30 cellular contexts compared by ENCODE assay signal in genomic region chr2:239537633-239538356, GRCh38.
"Had no signal": no experiment of that assay in that cellular context is flagged by ENCODE, and none has a peak within 500 bp of the region (broad histone marks: within the 10 kb centered on the region; RNA-seq: fewer than 3 reads in every experiment).

No MANE protein-coding gene starts in this region.

- H3K27me3 ChIP-seq: ascending aorta, body of pancreas, MG63 had no signal

- H3K36me3 ChIP-seq: ascending aorta, MG63 had no signal

- H3K9me3 Mint-ChIP-seq: activated B cell treated with CpG ODN at 0.5 μM for 24 hours; activated CD4-positive, alpha-beta T cell treated with anti-CD3 and anti-CD28 coated beads, Interleukin-2, amount 10 ng/mL, durations not matched to agents 24 days and 14 days; activated T-helper 1 cell treated with anti-CD3 and anti-CD28 coated beads, Interleukin-12 subunit alpha, Interleukin-12 subunit beta, Interleukin-2, Interleukin-4 antibody, amounts not matched to agents 30 ng/mL and 10 ng/mL and 1 ng/mL, durations not matched to agents 14 hours and 24 hours and 36 hours had no signal

- FAIRE-seq: bronchial epithelial cell, TTC549 had no signal

- H3K4me3 ChIP-seq: ascending aorta, body of pancreas, MG63 had no signal

- H3K36me3 Mint-ChIP-seq: activated CD8-positive, alpha-beta memory T cell treated with anti-CD3 and anti-CD28 coated beads, Interleukin-2, amount 10 ng/mL, durations not matched to agents 7 days and 5 days; activated naive CD8-positive, alpha-beta T cell treated with anti-CD3 and anti-CD28 coated beads for 36 hours; IgD-negative memory B cell; T-cell had no signal

- H3K9me3 ChIP-seq: ascending aorta, MG63 had no signal

- DNase-seq: activated B cell treated with CpG ODN at 0.5 μM for 24 hours; activated CD4-positive, alpha-beta T cell treated with anti-CD3 and anti-CD28 coated beads for 1 hour; activated CD4-positive, alpha-beta T cell treated with anti-CD3 and anti-CD28 coated beads, Interleukin-2, amount 10 ng/mL, durations not matched to agents 24 days and 14 days; activated CD4-positive, alpha-beta T cell treated with anti-CD3 and anti-CD28 coated beads, Interleukin-2, amount 50 U/mL, for 48 hours; activated CD8-positive, alpha-beta memory T cell treated with anti-CD3 and anti-CD28 coated beads, Interleukin-2, amount 10 ng/mL, durations not matched to agents 7 days and 5 days; activated effector memory CD4-positive, alpha-beta T cell treated with Interleukin-2 at 50 U/mL for 16 hours; activated naive CD4-positive, alpha-beta T cell treated with Interleukin-2 at 50 U/mL for 16 hours; activated naive CD8-positive, alpha-beta T cell treated with anti-CD3 and anti-CD28 coated beads for 36 hours; activated T-cell treated with anti-CD3 and anti-CD28 coated beads, Interleukin-2, amount 50 U/mL, for 24 hours; body of pancreas; central memory CD4-positive, alpha-beta T cell; MG63; NCI-H1105; NCI-H1436; NCI-H187; NCI-H2081; NCI-H510A treated with DMSO at 0.1 percent for 48 hours; NCI-H69; NK-92 treated with Interleukin-12 subunit alpha and Interleukin-12 subunit beta, amount 100 ng/mL, for 24 hours; PC-3; SIG-M5; T-cell; T-helper 2 cell; T1000 had no signal

- H3K4me1 ChIP-seq: ascending aorta, body of pancreas had no signal

- H3K27ac ChIP-seq: ascending aorta, body of pancreas, KMS-11 had no signal

- H3K4me3 Mint-ChIP-seq: activated B cell treated with CpG ODN at 0.5 μM for 24 hours; activated CD4-positive, alpha-beta T cell treated with anti-CD3 and anti-CD28 coated beads, Interleukin-2, amount 10 ng/mL, durations not matched to agents 24 days and 14 days; activated CD8-positive, alpha-beta memory T cell treated with anti-CD3 and anti-CD28 coated beads, Interleukin-2, amount 10 ng/mL, durations not matched to agents 7 days and 5 days; activated naive CD8-positive, alpha-beta T cell treated with anti-CD3 and anti-CD28 coated beads for 36 hours; activated T-cell treated with anti-CD3 and anti-CD28 coated beads, Interleukin-2, amount 50 U/mL, for 24 hours; activated T-helper 1 cell treated with anti-CD3 and anti-CD28 coated beads, Interleukin-12 subunit alpha, Interleukin-12 subunit beta, Interleukin-2, Interleukin-4 antibody, amounts not matched to agents 30 ng/mL and 10 ng/mL and 1 ng/mL, durations not matched to agents 14 hours and 24 hours and 36 hours; IgD-negative memory B cell; T-cell had no signal

- ATAC-seq: activated CD8-positive, alpha-beta memory T cell treated with anti-CD3 and anti-CD28 coated beads, Interleukin-2, amount 10 ng/mL, durations not matched to agents 7 days and 5 days; body of pancreas; PC-3; T-cell had no signal

- H3K4me2 ChIP-seq: KMS-11 had no signal

- H3K9ac ChIP-seq: KMS-11 had no signal

- H3K27ac Mint-ChIP-seq: activated B cell treated with CpG ODN at 0.5 μM for 24 hours; activated CD4-positive, alpha-beta T cell treated with anti-CD3 and anti-CD28 coated beads, Interleukin-2, amount 10 ng/mL, durations not matched to agents 24 days and 14 days; activated CD8-positive, alpha-beta memory T cell treated with anti-CD3 and anti-CD28 coated beads, Interleukin-2, amount 10 ng/mL, durations not matched to agents 7 days and 5 days; activated naive CD8-positive, alpha-beta T cell treated with anti-CD3 and anti-CD28 coated beads for 36 hours; activated T-cell treated with anti-CD3 and anti-CD28 coated beads, Interleukin-2, amount 50 U/mL, for 24 hours; activated T-helper 1 cell treated with anti-CD3 and anti-CD28 coated beads, Interleukin-12 subunit alpha, Interleukin-12 subunit beta, Interleukin-2, Interleukin-4 antibody, amounts not matched to agents 30 ng/mL and 10 ng/mL and 1 ng/mL, durations not matched to agents 14 hours and 24 hours and 36 hours; IgD-negative memory B cell; T-cell had no signal

- H3K4me1 Mint-ChIP-seq: activated B cell treated with CpG ODN at 0.5 μM for 24 hours; activated CD4-positive, alpha-beta T cell treated with anti-CD3 and anti-CD28 coated beads, Interleukin-2, amount 10 ng/mL, durations not matched to agents 24 days and 14 days; activated CD8-positive, alpha-beta memory T cell treated with anti-CD3 and anti-CD28 coated beads, Interleukin-2, amount 10 ng/mL, durations not matched to agents 7 days and 5 days; activated naive CD8-positive, alpha-beta T cell treated with anti-CD3 and anti-CD28 coated beads for 36 hours had no signal
